1 cellular context compared by ENCODE assay signal in genomic region chr4:190017357-190018200, GRCh38.
TF ChIP-seq lines count a peak whose summit lies in the region.

No MANE protein-coding gene starts in this region.

TF ChIP-seq in neural cell, 6 proteins besides CTCF, POLR2A, EP300 and RAD21 (continued from another document):
- TF ChIP-seq, protein P1, sequence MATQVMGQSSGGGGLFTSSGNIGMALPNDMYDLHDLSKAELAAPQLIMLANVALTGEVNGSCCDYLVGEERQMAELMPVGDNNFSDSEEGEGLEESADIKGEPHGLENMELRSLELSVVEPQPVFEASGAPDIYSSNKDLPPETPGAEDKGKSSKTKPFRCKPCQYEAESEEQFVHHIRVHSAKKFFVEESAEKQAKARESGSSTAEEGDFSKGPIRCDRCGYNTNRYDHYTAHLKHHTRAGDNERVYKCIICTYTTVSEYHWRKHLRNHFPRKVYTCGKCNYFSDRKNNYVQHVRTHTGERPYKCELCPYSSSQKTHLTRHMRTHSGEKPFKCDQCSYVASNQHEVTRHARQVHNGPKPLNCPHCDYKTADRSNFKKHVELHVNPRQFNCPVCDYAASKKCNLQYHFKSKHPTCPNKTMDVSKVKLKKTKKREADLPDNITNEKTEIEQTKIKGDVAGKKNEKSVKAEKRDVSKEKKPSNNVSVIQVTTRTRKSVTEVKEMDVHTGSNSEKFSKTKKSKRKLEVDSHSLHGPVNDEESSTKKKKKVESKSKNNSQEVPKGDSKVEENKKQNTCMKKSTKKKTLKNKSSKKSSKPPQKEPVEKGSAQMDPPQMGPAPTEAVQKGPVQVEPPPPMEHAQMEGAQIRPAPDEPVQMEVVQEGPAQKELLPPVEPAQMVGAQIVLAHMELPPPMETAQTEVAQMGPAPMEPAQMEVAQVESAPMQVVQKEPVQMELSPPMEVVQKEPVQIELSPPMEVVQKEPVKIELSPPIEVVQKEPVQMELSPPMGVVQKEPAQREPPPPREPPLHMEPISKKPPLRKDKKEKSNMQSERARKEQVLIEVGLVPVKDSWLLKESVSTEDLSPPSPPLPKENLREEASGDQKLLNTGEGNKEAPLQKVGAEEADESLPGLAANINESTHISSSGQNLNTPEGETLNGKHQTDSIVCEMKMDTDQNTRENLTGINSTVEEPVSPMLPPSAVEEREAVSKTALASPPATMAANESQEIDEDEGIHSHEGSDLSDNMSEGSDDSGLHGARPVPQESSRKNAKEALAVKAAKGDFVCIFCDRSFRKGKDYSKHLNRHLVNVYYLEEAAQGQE (IDR thresholded peaks at IDR 0.05; ENCODE audit: borderline replicate concordance), result no peak
- TF ChIP-seq TAF1 (IDR thresholded peaks at IDR 0.05; ENCODE audit: low read depth), result no peak
- no peak for TF ChIP-seq SMC3 (conservative IDR thresholded peaks at IDR 0.05; ENCODE audit: poor library complexity)
- no peak for TF ChIP-seq POLR2AphosphoS5 (IDR thresholded peaks at IDR 0.05)
- no peak for TF ChIP-seq EZH2 (IDR thresholded peaks at IDR 0.05; ENCODE audit: borderline replicate concordance, insufficient read depth, low read length, poor library complexity, severe bottlenecking)
TF ChIP-seq in neural cell: peak in this region for 0.
